8 cellular contexts compared by ENCODE assay signal in genomic region chr4:38804654-38805295, GRCh38. TPM values are rescaled to one million over a fixed set of nuclear protein-coding genes. Genes with fewer than 3 reads are reported as not detected.
A peak's percentile ranks its signal among the peaks of the same experiment; 100 is the strongest.
DNase-seq lines count a peak whose midpoint lies in the region; ATAC-seq, FAIRE-seq and TF ChIP-seq lines count a peak whose summit lies in the region.

Gene TLR1 (minus strand): TSS chr4:38804791. CDS start chr4:38798831, 5,960 bp downstream.

- no peaks in the 10 kb centered on the region for H3K9me2 ChIP-seq in PC-9 (ENCODE audit: insufficient read depth)

- POLR2A ChIA-PET in PC-9 (lab: Charles Lee; ENCODE audit: unreplicated experiment), result interaction anchor here (0.6 kb wide), 1 partner anchor 13 kb away, joined by 3 read pairs; no protein-coding TSS in a partner anchor
- POLR2A ChIA-PET in HepG2 (lab: Yijun Ruan, JAX), result no interaction called here

- no peaks in the 10 kb centered on the region for H3K4me1 ChIP-seq in PC-9 (replicated peaks; ENCODE audit: insufficient read depth)
- H3K4me1 ChIP-seq in HepG2 (ENCODE audit: insufficient read depth, low read length), result peaks cover 12% of the 10 kb centered on the region

- DNase-seq in DMS153 treated with DMSO at 0.1 percent for 48 hours (lab: John Stamatoyannopoulos, UW; ENCODE audit: unreplicated experiment), result peak; percentile 0
- no peak for DNase-seq in DMS153 (lab: John Stamatoyannopoulos, UW)
- peak in 1 of 2 experiments; percentile 59 for DNase-seq in PC-9
- DNase-seq in central memory CD4-positive, alpha-beta T cell, result peak; percentile 61
- peak; percentile 25 for DNase-seq in HepG2 (ENCODE audit: low spot score)
- peak; percentile 48 for DNase-seq in stromal cell of bone marrow (ENCODE audit: low read depth)
- no peak for DNase-seq in NCI-H1105 treated with DMSO at 0.1 percent for 48 hours (lab: John Stamatoyannopoulos, UW)

- TF ChIP-seq POLR2A in HepG2 (IDR thresholded peaks at IDR 0.05; ENCODE audit: insufficient read depth in 1 of 2, low read depth in 2 of 2, low read length in 2 of 2), result no peak

- TF ChIP-seq CTCF in PC-9 (conservative IDR thresholded peaks at IDR 0.05) (peak; percentile 71), HepG2 (CRISPR knock-in tag; IDR thresholded peaks at IDR 0.05) (peak; percentile 50)

- FAIRE-seq in HepG2 (lab: Jason Lieb, UNC), result peak; percentile 12

- H4K20me1 ChIP-seq in PC-9 (ENCODE audit: insufficient read depth), result no peaks in the 10 kb centered on the region
- H4K20me1 ChIP-seq in HepG2 (ENCODE audit: insufficient read depth, low read length), result no peaks in the 10 kb centered on the region

- BruUV-seq in PC-9 (replicated peaks; lab: Mats Ljungman, UMichigan), result no TSS peak
- no TSS peak for BruUV-seq in HepG2 (replicated peaks; lab: Mats Ljungman, UMichigan)

- no peaks in the 10 kb centered on the region for H3K36me3 ChIP-seq in PC-9 (ENCODE audit: low read depth)
- no peaks in the 10 kb centered on the region for H3K36me3 ChIP-seq in HepG2 (replicated peaks in 1 of 2; ENCODE audit: control insufficient read depth in 1 of 2, insufficient read depth in 2 of 2, low read length in 2 of 2)

- TF ChIP-seq RAD21 in HepG2 (CRISPR knock-in tag; IDR thresholded peaks at IDR 0.05), result no peak

- no peak for TF ChIP-seq EP300 in HepG2 (IDR thresholded peaks at IDR 0.05; ENCODE audit: low read depth in 2 of 2, low read length in 2 of 2)
- TF ChIP-seq EP300 in HepG2 (CRISPR knock-in tag; IDR thresholded peaks at IDR 0.05; ENCODE audit: borderline replicate concordance), result no peak

- H3K79me2 ChIP-seq in PC-9 (ENCODE audit: low read depth) (no peaks in the 10 kb centered on the region), HepG2 (ENCODE audit: insufficient read depth, low read length) (no peaks in the 10 kb centered on the region)

- H3K27me3 ChIP-seq in PC-9 (ENCODE audit: insufficient read depth, low read depth) (no peaks in the 10 kb centered on the region), HepG2 (ENCODE audit: control insufficient read depth in 1 of 2, insufficient read depth in 2 of 2, low read length in 2 of 2) (peaks cover 0 to 8% of the 10 kb centered on the region in 2 experiments; a peak in 1 of 5 replicates)

- H3K4me3 ChIP-seq in PC-9, result no peak within 1 kb of the TSS
- H3K4me3 ChIP-seq in HepG2 (replicated peaks in 1 of 3; ENCODE audit: insufficient read depth in 1 of 3, low read depth in 2 of 3, low read length in 3 of 3), result peak within 1 kb of the TSS in 1 of 3 experiments; percentile 16; a peak in 2 of 6 replicates

- H3K4me2 ChIP-seq in PC-9, result no peak within 1 kb of the TSS
- H3K4me2 ChIP-seq in HepG2 (ENCODE audit: low read depth, low read length), result peak within 1 kb of the TSS; percentile 53

- ATAC-seq in HG02973 (IDR thresholded peaks at IDR 0.05; ENCODE audit: unreplicated experiment), result peak; percentile 29
- no peak for ATAC-seq in HepG2

- H3K9me3 ChIP-seq in PC-9 (ENCODE audit: insufficient read depth, low read depth) (no peaks in the 10 kb centered on the region), HepG2 (ENCODE audit: low read length) (no peaks in the 10 kb centered on the region; the same call in 1 of the 2 replicates)

- intact Hi-C loops in PC-9 (cut with micrococcal nuclease; ENCODE audit: unreplicated experiment) (loop anchor here (2.0 to 5.0 kb wide), 2 partner anchors 46 to 53 kb away; partner anchors contain the start of gene TLR6), HepG2 (cut with micrococcal nuclease; ENCODE audit: unreplicated experiment) (loop anchor here (1.0 kb wide), 1 partner anchor 45 kb away; no protein-coding TSS in a partner anchor)

- CTCF ChIA-PET in PC-9 (lab: Charles Lee), result interaction anchor here (0.6 to 1.7 kb wide), 4 partner anchors 43 to 649 kb away, joined by 3 to 5 read pairs (median 3); no protein-coding TSS in a partner anchor
- CTCF ChIA-PET in HepG2 (lab: Yijun Ruan, JAX; ENCODE audit: low intra/inter-chr PET ratio, low total read pairs), result interaction anchor here (1.0 to 1.2 kb wide), 2 partner anchors 21 to 45 kb away, joined by 3 to 5 read pairs; no protein-coding TSS in a partner anchor

- H3K9ac ChIP-seq in HepG2 (ENCODE audit: insufficient read depth, low read depth, low read length), result no peak within 1 kb of the TSS

- 35% methylated on average over 7 of the region's 7 CpGs for WGBS in HepG2 (ENCODE audit: low lambda C conversion rate)

- no peaks in the 10 kb centered on the region; the same call in 1 of the 2 replicates for H3F3A ChIP-seq in PC-9 (ENCODE audit: insufficient read depth, low read depth)

- H2AFZ ChIP-seq in PC-9, result peak within 1 kb of the TSS; percentile 9
- H2AFZ ChIP-seq in HepG2 (ENCODE audit: low read length), result peak within 1 kb of the TSS; percentile 28

- in situ Hi-C loops in HepG2 (cut with HindIII; ENCODE audit: extremely low pct_ligation_motif_present, low pct_unique_long_range_greater_than_20kb), result no loop called here

- H3K27ac ChIP-seq in PC-9 (no peak within 1 kb of the TSS), HepG2 (ENCODE audit: extremely low read length, insufficient read depth, low read length) (no peak within 1 kb of the TSS)

TF ChIP-seq in HepG2, 621 proteins besides CTCF, POLR2A, EP300 and RAD21:
- TF ChIP-seq ETV6 (CRISPR knock-in tag; conservative IDR thresholded peaks at IDR 0.05) (no peak), STAG1 (CRISPR knock-in tag; IDR thresholded peaks at IDR 0.05) (peak; percentile 31; the same call in 1 of the 2 replicates), SMC3 (IDR thresholded peaks at IDR 0.05; ENCODE audit: low read length) (peak; percentile 30; the same call in 1 of the 2 replicates), ZNF260 (CRISPR knock-in tag; IDR thresholded peaks at IDR 0.05; ENCODE audit: borderline replicate concordance, low read depth) (no peak)
TF ChIP-seq in HepG2: peak in this region for 2.

RNA-seq across cellular contexts. Expression of gene TLR1, which starts in this region (rescaled TPM):
- total RNA-seq in PC-9 (2021) (3.0 and 3.9 TPM in 2 replicates), HepG2 (2016; rRNA removed; fragmentation: Illumina TruSeq; extraction: Trizol) (0.11 TPM in 1 of 2 replicates, not detected in the other)
- total RNA-seq in HepG2 (2016; cell fraction: cytosol; rRNA removed; fragmentation: Illumina TruSeq; extraction: Trizol; ENCODE audit: low read depth), result not detected in 2 replicates
- total RNA-seq in HepG2 (2016; cell fraction: insoluble cytoplasmic fraction; rRNA removed; fragmentation: Illumina TruSeq; extraction: Trizol), result 0.19 and 0.21 TPM in 2 replicates
- total RNA-seq in HepG2 (2016; cell fraction: membrane; rRNA removed; fragmentation: Illumina TruSeq; extraction: Trizol), result 0.09 TPM in 1 of 2 replicates, not detected in the other
- 0.19 and 0.43 TPM in 2 replicates for total RNA-seq in HepG2 (2016; cell fraction: nucleus; rRNA removed; fragmentation: Illumina TruSeq; extraction: Trizol)
- 0.08 TPM in 2 replicates for polyA plus RNA-seq in HepG2 (2011; rRNA removed)
- 0.04 and 0.09 TPM in 2 replicates for polyA plus RNA-seq in HepG2 (2011; cell fraction: cytosol; rRNA removed)
- 0.05 and 0.07 TPM in 2 replicates for polyA plus RNA-seq in HepG2 (2011; cell fraction: nucleus; rRNA removed)
- 0.20 and 0.23 TPM in 2 replicates for polyA plus RNA-seq in HepG2 (2012)
- polyA plus RNA-seq in HepG2 (2016; cell fraction: cytosol; fragmentation: Illumina TruSeq; extraction: Trizol; ENCODE audit: low read depth), result not detected in 2 replicates
- not detected in 2 replicates for polyA plus RNA-seq in HepG2 (2016; cell fraction: insoluble cytoplasmic fraction; fragmentation: Illumina TruSeq; extraction: Trizol; ENCODE audit: low read depth)
- 0.18 TPM in 1 of 2 replicates, not detected in the other for polyA plus RNA-seq in HepG2 (2016; cell fraction: membrane; fragmentation: Illumina TruSeq; extraction: Trizol; ENCODE audit: low read depth)
- not detected in 2 replicates for polyA plus RNA-seq in HepG2 (2016; cell fraction: nucleus; fragmentation: Illumina TruSeq; extraction: Trizol; ENCODE audit: insufficient read depth, low read depth)
- polyA minus RNA-seq in HepG2 (2011; rRNA and poly(A)+ RNA removed; ENCODE audit: low replicate concordance), result 0.07 TPM in 1 of 2 replicates, not detected in the other
- polyA minus RNA-seq in HepG2 (2011; cell fraction: cytosol; rRNA and poly(A)+ RNA removed), result not detected in 2 replicates
- 0.39 and 0.87 TPM in 2 replicates for polyA minus RNA-seq in HepG2 (2011; cell fraction: nucleus; rRNA and poly(A)+ RNA removed)

Comparison
In these comparisons a context has a peak if more than half of its experiments do, and no peak if none do; other contexts are left out.
1. DNase-seq: peak in DMS153 treated with DMSO at 0.1 percent for 48 hours (single experiment), central memory CD4-positive, alpha-beta T cell (single experiment) and stromal cell of bone marrow (single experiment); none in DMS153 (single experiment) and NCI-H1105 treated with DMSO at 0.1 percent for 48 hours (single experiment).
2. Peak in DNase-seq and H3K4me2 ChIP-seq in HepG2; RNA of the gene not detected or under 1 TPM.